ENCODE assay signal across 8 cellular contexts in the genomic region with DNA sequence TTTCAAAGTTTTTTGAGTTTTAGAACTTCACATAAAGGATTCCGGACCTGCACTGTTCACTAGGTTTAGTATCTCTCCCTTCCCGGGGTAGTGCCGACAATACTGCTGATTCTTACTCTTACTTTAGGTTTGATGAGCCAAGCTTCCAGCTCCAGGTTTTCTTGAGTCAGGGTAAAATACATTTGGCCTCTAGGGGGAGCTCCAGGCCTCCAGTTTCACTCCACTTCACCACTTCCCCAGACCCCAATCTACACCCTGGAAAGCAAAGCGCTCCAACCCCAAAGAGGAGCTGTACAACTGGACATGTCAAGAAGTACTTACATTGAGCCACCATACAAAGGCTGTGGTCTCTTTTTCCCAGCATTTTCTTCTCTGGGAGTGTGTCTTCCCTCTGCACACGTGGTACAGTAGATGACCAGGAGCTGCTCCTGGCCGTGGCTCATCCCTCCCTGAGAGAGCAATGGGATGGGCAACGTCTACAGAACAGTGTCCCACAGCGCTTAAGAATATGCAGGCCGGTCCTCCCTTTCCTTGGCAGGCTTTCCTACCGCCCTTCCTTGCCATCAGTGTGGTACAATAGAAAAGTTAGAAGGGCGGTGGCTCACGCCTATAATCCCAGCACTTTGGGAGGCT.
A peak's percentile ranks its signal among the peaks of the same experiment; 100 is the strongest.
DNase-seq lines count a peak whose midpoint lies in the region; ATAC-seq and TF ChIP-seq lines count a peak whose summit lies in the region.

No MANE protein-coding gene starts in this region.

- peak overlapping the region in 1 of 2 donors; percentile 51 for H3K27ac Mint-ChIP-seq in natural killer cell

- no peaks in the 10 kb centered on the region for H3K9me3 Mint-ChIP-seq in natural killer cell

- H3K4me1 ChIP-seq in DOHH2 (ENCODE audit: control insufficient read depth, low read length): 0 out of 2 replicates have a peak, but pooled peaks cover 5% of the 10 kb centered on the region

- no peaks in the 10 kb centered on the region for H4K20me1 ChIP-seq in DOHH2 (ENCODE audit: control insufficient read depth, insufficient read depth, low read depth, low read length)

- ATAC-seq in HG03442 (IDR thresholded peaks at IDR 0.05; ENCODE audit: unreplicated experiment) (peak; percentile 67), natural killer cell (peak; percentile 74 to 77 (median 75)), HG02571 (IDR thresholded peaks at IDR 0.05; ENCODE audit: unreplicated experiment) (no peak)
- peak; percentile 68 for ATAC-seq in stimulated activated naive CD8-positive, alpha-beta T cell treated with anti-CD3 and anti-CD28 coated beads, Interleukin-15, Interleukin-2, amounts not matched to agents 100 U/mL and 50 U/mL, for 24 hours

- H3K27ac ChIP-seq in DOHH2 (ENCODE audit: low read depth, low read length) (no peak overlapping the region), epithelial cell of prostate (peak overlapping the region; percentile 56)

- H3K27me3 ChIP-seq in DOHH2 (ENCODE audit: control insufficient read depth, low read length): no peaks in the 10 kb centered on the region

- no peak overlapping the region for H3K4me3 ChIP-seq in DOHH2 (ENCODE audit: low read length)

- H3F3A ChIP-seq in DOHH2 (ENCODE audit: control insufficient read depth, insufficient read depth): no peaks in the 10 kb centered on the region

- peak; percentile 46 for DNase-seq in NOMO-1 treated with dmso at 0.1 percent for 144 hours (lab: John Stamatoyannopoulos, UW; ENCODE audit: unreplicated experiment)
- DNase-seq in activated CD8-positive, alpha-beta memory T cell treated with anti-CD3 and anti-CD28 coated beads for 1 hour (ENCODE audit: extremely low read depth in 1 of 2, low read depth in 1 of 2): peak; percentile 26 to 39
- DNase-seq in epithelial cell of prostate (ENCODE audit: low read depth, low spot score): no peak
- DNase-seq in natural killer cell: peak; percentile 38
- peak; percentile 75 for DNase-seq in stimulated activated naive CD8-positive, alpha-beta T cell treated with anti-CD3 and anti-CD28 coated beads, Interleukin-15, Interleukin-2, amounts not matched to agents 100 U/mL and 50 U/mL, for 24 hours

- intact Hi-C loops in natural killer cell (cut with micrococcal nuclease): loop anchor here (1.0 to 2.0 kb wide), 2 partner anchors 92 to 244 kb away; no protein-coding TSS in a partner anchor

- H3K27me3 Mint-ChIP-seq in natural killer cell (ENCODE audit: low read depth in 2 of 2): no peaks in the 10 kb centered on the region

- no peaks in the 10 kb centered on the region for H3K36me3 ChIP-seq in DOHH2 (ENCODE audit: control insufficient read depth, low read length)

- no peak overlapping the region for H3K4me2 ChIP-seq in DOHH2 (ENCODE audit: low read length)

- no peaks in the 10 kb centered on the region for H3K9me3 ChIP-seq in DOHH2 (ENCODE audit: control insufficient read depth, insufficient read depth, low read length)

- no peaks in the 10 kb centered on the region for H3K79me2 ChIP-seq in DOHH2 (ENCODE audit: control insufficient read depth, low read length)

- no peaks in the 10 kb centered on the region for H3K36me3 Mint-ChIP-seq in natural killer cell

- H3K4me1 Mint-ChIP-seq in natural killer cell: peaks cover 0 to 9% of the 10 kb centered on the region in 2 donors

- no peaks in the 10 kb centered on the region for H3K9me2 ChIP-seq in DOHH2 (replicated peaks; ENCODE audit: control insufficient read depth, low read length)

- TF ChIP-seq CTCF in DOHH2 (IDR thresholded peaks at IDR 0.05; ENCODE audit: low read depth, low read length, poor library complexity, severe bottlenecking): peak; percentile 78
- TF ChIP-seq CTCF in natural killer cell (IDR thresholded peaks at IDR 0.05): peak; percentile 71

- no peak overlapping the region for H3K4me3 Mint-ChIP-seq in natural killer cell
